ENCODE assay signal across 8 cellular contexts in genomic region chr1:145425436-145426029, GRCh38. TPM values are rescaled to one million over a fixed set of nuclear protein-coding genes. Genes with fewer than 3 reads are reported as not detected.
DNase-seq lines count a peak whose midpoint lies in the region; ATAC-seq and TF ChIP-seq lines count a peak whose summit lies in the region.

Gene NBPF20, minus strand, starts transcription at chr1:145425603. Its CDS starts 20,331 bp downstream, at chr1:145405272.

- H3K4me3 ChIP-seq in Peyer's patch = peak within 1 kb of the TSS; percentile 43 to 83 (median 62)

- H3K4me3 Mint-ChIP-seq in activated T-cell treated with anti-CD3 and anti-CD28 coated beads, Interleukin-2, amount 50 U/mL, for 72 hours = peak within 1 kb of the TSS; percentile 94 to 98
- peak within 1 kb of the TSS; percentile 91 to 99 (median 97) for H3K4me3 Mint-ChIP-seq in naive thymus-derived CD8-positive, alpha-beta T cell
- H3K4me3 Mint-ChIP-seq in stimulated activated effector memory CD8-positive, alpha-beta T cell treated with anti-CD3 and anti-CD28 coated beads, Interleukin-12 subunit alpha, Interleukin-12 subunit beta, amount 100 ng/mL, for 72 hours = peak within 1 kb of the TSS; percentile 95

- DNase-seq in DMS 273 (lab: John Stamatoyannopoulos, UW; ENCODE audit: unreplicated experiment) (peak; percentile 93), HuH-7 (ENCODE audit: low spot score) (peak; percentile 79), Peyer's patch (peak; percentile 78 to 94 (median 84)), fibroblast of gingiva (ENCODE audit: low read depth) (peak; percentile 47)
- peak; percentile 83 to 84 for DNase-seq in activated T-cell treated with anti-CD3 and anti-CD28 coated beads, Interleukin-2, amount 50 U/mL, for 72 hours
- DNase-seq in naive thymus-derived CD8-positive, alpha-beta T cell = peak; percentile 60 to 86 (median 75)
- peak; percentile 72 to 90 for DNase-seq in stimulated activated effector memory CD8-positive, alpha-beta T cell treated with anti-CD3 and anti-CD28 coated beads, Interleukin-12 subunit alpha, Interleukin-12 subunit beta, amount 100 ng/mL, for 72 hours (ENCODE audit: low spot score in 2 of 2)

- H3K36me3 ChIP-seq in Peyer's patch = no peaks in the 10 kb centered on the region

- no peak for TF ChIP-seq CTCF in Peyer's patch (IDR thresholded peaks at IDR 0.05)

- peaks cover 0 to 7% of the 10 kb centered on the region in 2 donors for H3K9me3 Mint-ChIP-seq in activated T-cell treated with anti-CD3 and anti-CD28 coated beads, Interleukin-2, amount 50 U/mL, for 72 hours
- peaks cover 6 to 25% (median 18%) of the 10 kb centered on the region in 9 donors for H3K9me3 Mint-ChIP-seq in naive thymus-derived CD8-positive, alpha-beta T cell
- H3K9me3 Mint-ChIP-seq in stimulated activated effector memory CD8-positive, alpha-beta T cell treated with anti-CD3 and anti-CD28 coated beads, Interleukin-12 subunit alpha, Interleukin-12 subunit beta, amount 100 ng/mL, for 72 hours = peaks cover 13% of the 10 kb centered on the region

- peaks cover 0 to 6% (median 0%) of the 10 kb centered on the region in 4 donors for H3K4me1 ChIP-seq in Peyer's patch

- peaks cover 13 to 14% of the 10 kb centered on the region in 2 donors for H3K36me3 Mint-ChIP-seq in activated T-cell treated with anti-CD3 and anti-CD28 coated beads, Interleukin-2, amount 50 U/mL, for 72 hours (ENCODE audit: insufficient read depth in 2 of 2)
- peaks cover 8 to 17% (median 10%) of the 10 kb centered on the region in 3 donors for H3K36me3 Mint-ChIP-seq in naive thymus-derived CD8-positive, alpha-beta T cell
- no peaks in the 10 kb centered on the region for H3K36me3 Mint-ChIP-seq in stimulated activated effector memory CD8-positive, alpha-beta T cell treated with anti-CD3 and anti-CD28 coated beads, Interleukin-12 subunit alpha, Interleukin-12 subunit beta, amount 100 ng/mL, for 72 hours

- H3K27ac ChIP-seq in Peyer's patch = peak within 1 kb of the TSS in 3 of 4 donors; percentile 22 to 71 (median 69)

- H3K4me1 Mint-ChIP-seq in activated T-cell treated with anti-CD3 and anti-CD28 coated beads, Interleukin-2, amount 50 U/mL, for 72 hours (ENCODE audit: low read depth) = peaks cover 19% of the 10 kb centered on the region
- H3K4me1 Mint-ChIP-seq in naive thymus-derived CD8-positive, alpha-beta T cell = peaks cover 8 to 14% (median 9%) of the 10 kb centered on the region in 4 donors
- H3K4me1 Mint-ChIP-seq in stimulated activated effector memory CD8-positive, alpha-beta T cell treated with anti-CD3 and anti-CD28 coated beads, Interleukin-12 subunit alpha, Interleukin-12 subunit beta, amount 100 ng/mL, for 72 hours = peaks cover 13% of the 10 kb centered on the region

- H3K27ac Mint-ChIP-seq in activated T-cell treated with anti-CD3 and anti-CD28 coated beads, Interleukin-2, amount 50 U/mL, for 72 hours = peak within 1 kb of the TSS; percentile 5
- H3K27ac Mint-ChIP-seq in naive thymus-derived CD8-positive, alpha-beta T cell = peak within 1 kb of the TSS; percentile 81 to 96 (median 86)
- H3K27ac Mint-ChIP-seq in stimulated activated effector memory CD8-positive, alpha-beta T cell treated with anti-CD3 and anti-CD28 coated beads, Interleukin-12 subunit alpha, Interleukin-12 subunit beta, amount 100 ng/mL, for 72 hours = peak within 1 kb of the TSS; percentile 86

- peaks cover 36% of the 10 kb centered on the region for H3K27me3 Mint-ChIP-seq in activated T-cell treated with anti-CD3 and anti-CD28 coated beads, Interleukin-2, amount 50 U/mL, for 72 hours (ENCODE audit: low read depth)
- H3K27me3 Mint-ChIP-seq in naive thymus-derived CD8-positive, alpha-beta T cell = peaks cover 29 to 37% (median 33%) of the 10 kb centered on the region in 5 donors

- TF ChIP-seq POLR2A in Peyer's patch (IDR thresholded peaks at IDR 0.05) = peak in 1 of 2 donors; percentile 34

- H3K9me3 ChIP-seq in Peyer's patch = peaks cover 0 to 11% (median 4%) of the 10 kb centered on the region in 4 donors

- ATAC-seq in GM21528 (IDR thresholded peaks at IDR 0.05; ENCODE audit: low FRiP score, unreplicated experiment) = peak; percentile 97
- ATAC-seq in activated T-cell treated with anti-CD3 and anti-CD28 coated beads, Interleukin-2, amount 50 U/mL, for 72 hours (replicated peaks in 1 of 2) = peak; percentile 96 to 98
- ATAC-seq in naive thymus-derived CD8-positive, alpha-beta T cell = peak; percentile 88 to 96
- ATAC-seq in stimulated activated effector memory CD8-positive, alpha-beta T cell treated with anti-CD3 and anti-CD28 coated beads, Interleukin-12 subunit alpha, Interleukin-12 subunit beta, amount 100 ng/mL, for 72 hours = peak; percentile 98

- POLR2A ChIA-PET in naive thymus-derived CD8-positive, alpha-beta T cell (lab: Charles Lee) = no interaction called here

- no peaks in the 10 kb centered on the region for H3K27me3 ChIP-seq in Peyer's patch

RNA-seq across cellular contexts. Expression of gene NBPF20, which starts in this region (rescaled TPM):
- 10 to 100 TPM in 1 of 4 donors, 1 to 10 TPM in 3; 1.6 to 10.7 (median 5.5) TPM for total RNA-seq in Peyer's patch
- 1 to 10 TPM; 1.3 to 2.3 TPM for total RNA-seq in activated T-cell treated with anti-CD3 and anti-CD28 coated beads, Interleukin-2, amount 50 U/mL, for 72 hours
- 1 to 10 TPM; 3.3 to 3.8 TPM for total RNA-seq in naive thymus-derived CD8-positive, alpha-beta T cell
- polyA plus RNA-seq in naive thymus-derived CD8-positive, alpha-beta T cell = 1 to 10 TPM in 1 of 3 donors, under 1 TPM in 2; 0.05 to 1.1 (median 0.12) TPM

Comparison
In these comparisons a context has a peak if more than half of its experiments do, and no peak if none do; other contexts are left out.
1. Peak in every context shown above with its lines: DNase-seq, ATAC-seq, H3K4me3 ChIP-seq and H3K27ac ChIP-seq.
2. H3K27ac Mint-ChIP-seq: peak in every context shown above with its lines; median percentile 86 in naive thymus-derived CD8-positive, alpha-beta T cell; 86 in stimulated activated effector memory CD8-positive, alpha-beta T cell treated with anti-CD3 and anti-CD28 coated beads, Interleukin-12 subunit alpha, Interleukin-12 subunit beta, amount 100 ng/mL, for 72 hours; 5 in activated T-cell treated with anti-CD3 and anti-CD28 coated beads, Interleukin-2, amount 50 U/mL, for 72 hours.